8 cellular contexts compared by ENCODE assay signal in genomic region chr19:55486971-55487883, GRCh38. TPM values are rescaled to one million over a fixed set of nuclear protein-coding genes. Genes with fewer than 3 reads are reported as not detected.
A peak's percentile ranks its signal among the peaks of the same experiment; 100 is the strongest.
DNase-seq lines count a peak whose midpoint lies in the region; ATAC-seq and TF ChIP-seq lines count a peak whose summit lies in the region.

No MANE protein-coding gene starts in this region.

- intact Hi-C loops in testis (cut with DNase I; ENCODE audit: low total_unique reads): no loop called here

- peaks cover 44% of the 10 kb centered on the region for H3K4me1 ChIP-seq in testis

- H3K27me3 ChIP-seq in testis: no peaks in the 10 kb centered on the region

- no peaks in the 10 kb centered on the region for H3K9me3 ChIP-seq in testis

- H3K27ac ChIP-seq in testis: peak overlapping the region; percentile 89 to 94

- DNase-seq in activated naive CD4-positive, alpha-beta T cell treated with Interleukin-2 at 50 U/mL for 16 hours: peak; percentile 59
- no peak for DNase-seq in activated naive CD4-positive, alpha-beta T cell (lab: John Stamatoyannopoulos, UW)
- peak; percentile 38 for DNase-seq in activated CD4-positive, alpha-beta T cell treated with anti-CD3 and anti-CD28 coated beads, Interleukin-2, amount 50 U/mL, for 1 hour
- DNase-seq in endothelial cell (ENCODE audit: low spot score): no peak
- DNase-seq in naive B cell: no peak
- DNase-seq in testis: peak; percentile 65
- no peak for DNase-seq in D341Med (ENCODE audit: low spot score)

- H3K36me3 ChIP-seq in testis (ENCODE audit: low read depth, missing control alignments): no peaks in the 10 kb centered on the region

- no peak for TF ChIP-seq POLR2A in testis (IDR thresholded peaks at IDR 0.05)

- ATAC-seq in naive B cell (ENCODE audit: low read depth in 2 of 2): no peak
- ATAC-seq in HG02981 (IDR thresholded peaks at IDR 0.05; ENCODE audit: unreplicated experiment): no peak

- H3K4me3 Mint-ChIP-seq in endothelial cell (ENCODE audit: unreplicated experiment) (peak overlapping the region; percentile 26), naive B cell (peak overlapping the region in 5 of 8 donors; percentile 22 to 74 (median 42))

- no peaks in the 10 kb centered on the region for H3K9me3 Mint-ChIP-seq in endothelial cell (ENCODE audit: unreplicated experiment)
- H3K9me3 Mint-ChIP-seq in naive B cell: no peaks in the 10 kb centered on the region

- H3K4me3 ChIP-seq in testis: no peak overlapping the region

- peaks cover 13% of the 10 kb centered on the region for H3K4me1 Mint-ChIP-seq in endothelial cell (ENCODE audit: unreplicated experiment)
- H3K4me1 Mint-ChIP-seq in naive B cell: peaks cover 10 to 18% (median 14%) of the 10 kb centered on the region in 3 donors

- H3K27ac Mint-ChIP-seq in endothelial cell (ENCODE audit: unreplicated experiment): peak overlapping the region; percentile 48
- H3K27ac Mint-ChIP-seq in naive B cell: peak overlapping the region; percentile 67 to 89 (median 82)

- H3K36me3 Mint-ChIP-seq in endothelial cell (ENCODE audit: low read depth, unreplicated experiment) (peaks cover 4% of the 10 kb centered on the region), naive B cell (no peaks in the 10 kb centered on the region)

- WGBS in testis, 2 donors: 31 to 44% methylated on average over 23 to 26 of the region's 26 CpGs

- peaks cover 7% of the 10 kb centered on the region for H3K27me3 Mint-ChIP-seq in endothelial cell (ENCODE audit: unreplicated experiment)
- peaks cover 0 to 10% (median 9%) of the 10 kb centered on the region in 3 donors for H3K27me3 Mint-ChIP-seq in naive B cell

- TF ChIP-seq CTCF in endothelial cell (IDR thresholded peaks at IDR 0.05; ENCODE audit: unreplicated experiment) (no peak), testis (IDR thresholded peaks at IDR 0.05) (no peak)

RNA-seq across cellular contexts. Expression of gene SSC5D, which starts 1.0 kb away (rescaled TPM):
- total RNA-seq in endothelial cell (ENCODE audit: unreplicated experiment) (0.95 TPM), testis (1 to 10 TPM; 6.4 to 6.9 TPM)
- polyA plus RNA-seq in naive B cell (ENCODE audit: low read depth in 6 of 6) (under 1 TPM in 4 of 6 donors, not detected in 2; 0.05 to 0.11 (median 0.09) TPM), testis (ENCODE audit: insufficient read depth, low read depth, low replicate concordance) (10.7 TPM)

RNA-seq across cellular contexts. Expression of gene NAT14, which starts 2.2 kb away (rescaled TPM):
- total RNA-seq in endothelial cell (ENCODE audit: unreplicated experiment): 37.7 TPM
- 1 to 10 TPM; 3.4 to 7.5 (median 4.8) TPM for polyA plus RNA-seq in naive B cell (ENCODE audit: low read depth in 6 of 6)
- total RNA-seq in testis: 10 to 100 TPM; 12.0 to 16.0 TPM
- 17.3 TPM for polyA plus RNA-seq in testis (ENCODE audit: insufficient read depth, low read depth, low replicate concordance)

RNA-seq across cellular contexts. Expression of gene ZNF628, which starts 10.8 kb away (rescaled TPM):
- total RNA-seq in endothelial cell (ENCODE audit: unreplicated experiment) (8.7 TPM), testis (10 to 100 TPM; 31.3 to 53.7 TPM)
- polyA plus RNA-seq in naive B cell (ENCODE audit: low read depth in 6 of 6) (1 to 10 TPM in 2 of 6 donors, under 1 TPM in 3, not detected in 1; 0.16 to 2.2 (median 0.94) TPM), testis (ENCODE audit: insufficient read depth, low read depth, low replicate concordance) (33.8 TPM)

RNA-seq across cellular contexts. Expression of gene C19orf85, which starts 22.7 kb away (rescaled TPM):
- not detected for total RNA-seq in endothelial cell (ENCODE audit: unreplicated experiment)
- not detected for polyA plus RNA-seq in naive B cell (ENCODE audit: low read depth in 6 of 6)
- not detected for total RNA-seq in testis
- not detected for polyA plus RNA-seq in testis (ENCODE audit: insufficient read depth, low read depth, low replicate concordance)

RNA-seq across cellular contexts. Expression of gene ISOC2, which starts 25.8 kb away (rescaled TPM):
- 20.2 TPM for total RNA-seq in endothelial cell (ENCODE audit: unreplicated experiment)
- polyA plus RNA-seq in naive B cell (ENCODE audit: low read depth in 6 of 6): 10 to 100 TPM; 21.8 to 57.9 (median 28.0) TPM
- 10 to 100 TPM; 79.1 to 98.5 TPM for total RNA-seq in testis
- 107 TPM for polyA plus RNA-seq in testis (ENCODE audit: insufficient read depth, low read depth, low replicate concordance)

Comparison
In these comparisons a context has a peak if more than half of its experiments do, and no peak if none do; other contexts are left out.
1. DNase-seq: peak in activated naive CD4-positive, alpha-beta T cell treated with Interleukin-2 at 50 U/mL for 16 hours (single experiment), activated CD4-positive, alpha-beta T cell treated with anti-CD3 and anti-CD28 coated beads, Interleukin-2, amount 50 U/mL, for 1 hour (single experiment) and testis (single experiment); none in activated naive CD4-positive, alpha-beta T cell (0 of 4), endothelial cell (single experiment), naive B cell (single experiment) and D341Med (single experiment).